In genomic region chr10:132422931-132423813, GRCh38 we compare ENCODE assay signal across 9 cellular contexts. TPM values are rescaled to one million over a fixed set of nuclear protein-coding genes. Genes with fewer than 3 reads are reported as not detected.
DNase-seq lines count a peak whose midpoint lies in the region; ATAC-seq and TF ChIP-seq lines count a peak whose summit lies in the region.
"Had no signal": no experiment of that assay in that cellular context is flagged by ENCODE, and none has a peak within 500 bp of the region (broad histone marks: within the 10 kb centered on the region; RNA-seq: fewer than 3 reads in every experiment).

No MANE protein-coding gene starts in this region.

- H3K9me3 Mint-ChIP-seq in H9, result no peaks in the 10 kb centered on the region

- no peak overlapping the region for H3K14ac ChIP-seq in H9 (ENCODE audit: insufficient read depth, low read length)

- ATAC-seq in HG03039 (IDR thresholded peaks at IDR 0.05; ENCODE audit: unreplicated experiment), result no peak
- ATAC-seq in HG02763 (IDR thresholded peaks at IDR 0.05; ENCODE audit: unreplicated experiment), result no peak
- ATAC-seq in HG03159 (IDR thresholded peaks at IDR 0.05; ENCODE audit: unreplicated experiment), result no peak

- peak overlapping the region in 1 of 3 experiments; percentile 45; a peak in 3 of 7 replicates for H3K27ac Mint-ChIP-seq in H9

- H3K56ac ChIP-seq in H9 (ENCODE audit: insufficient read length, low read depth, low read length), result no peak overlapping the region

- peak; percentile 78 for DNase-seq in GF-D8 (lab: John Stamatoyannopoulos, UW)
- DNase-seq in LHCN-M2 (ENCODE audit: low read depth), result peak; percentile 20
- peak; percentile 34 for DNase-seq in amniotic epithelial cell (ENCODE audit: low read depth)
- no peak for DNase-seq in H9
- DNase-seq: activated CD8-positive, alpha-beta memory T cell treated with anti-CD3 and anti-CD28 coated beads, Interleukin-2, amount 50 U/mL, for 48 hours had no signal

- no peak overlapping the region for H4K91ac ChIP-seq in H9 (ENCODE audit: insufficient read length, low read depth, low read length)

- H3K23ac ChIP-seq in H9 (ENCODE audit: insufficient read length, low read depth, low read length), result no peak overlapping the region

- H4K8ac ChIP-seq in H9 (replicated peaks; ENCODE audit: insufficient read length, low read depth, low read length), result no peak overlapping the region

- no peaks in the 10 kb centered on the region; the same call in none of the 2 replicates for H3K27me3 Mint-ChIP-seq in H9 (ENCODE audit: low read depth)

- no peak overlapping the region for H2BK12ac ChIP-seq in H9 (ENCODE audit: insufficient read length, low read depth, low read length)

- H3K4me3 Mint-ChIP-seq in H9, result no peak overlapping the region

- H2AK5ac ChIP-seq in H9 (ENCODE audit: insufficient read length, low read length), result no peak overlapping the region

- H3K4me1 Mint-ChIP-seq in H9, result peaks cover 14 to 32% of the 10 kb centered on the region in 2 experiments

- no CpG with 5 or more reads among the region's 25 CpGs for WGBS in H9 (ENCODE audit: extremely low coverage, insufficient read length, low lambda C conversion rate)

- no peaks in the 10 kb centered on the region for H3K23me2 ChIP-seq in H9 (ENCODE audit: insufficient read length, low read depth, low read length, poor library complexity, severe bottlenecking)

- no peak overlapping the region for H3K4ac ChIP-seq in H9 (ENCODE audit: low read depth, low read length)

- no peak overlapping the region for H2BK20ac ChIP-seq in H9 (ENCODE audit: low read depth, low read length, poor library complexity, severe bottlenecking)

- H3K36me3 Mint-ChIP-seq in H9 (ENCODE audit: insufficient read depth in 1 of 3, low read depth in 3 of 3), result no peaks in the 10 kb centered on the region

- H4K5ac ChIP-seq in H9 (ENCODE audit: insufficient read length, low read depth, low read length), result no peak overlapping the region

- H2BK5ac ChIP-seq in H9 (ENCODE audit: insufficient read length, low read length), result no peak overlapping the region

- H3K27me3 ChIP-seq in neutrophil (no peaks in the 10 kb centered on the region), H9 (ENCODE audit: insufficient read depth, low read length) (no peaks in the 10 kb centered on the region)

- H3K4me3 ChIP-seq in neutrophil (ENCODE audit: low read depth in 1 of 2, low read length in 1 of 2), result peak overlapping the region in 1 of 2 experiments; percentile 63

- H3K9ac ChIP-seq in H9 (ENCODE audit: extremely low read depth, insufficient read length, low read length), result no peak overlapping the region

- H3K27ac ChIP-seq in neutrophil (peak overlapping the region; percentile 91), H9 (ENCODE audit: insufficient read length, low read depth, low read length) (no peak overlapping the region)

- no peak overlapping the region for H3K4me2 ChIP-seq in H9 (ENCODE audit: insufficient read depth, insufficient read length, low read length)

- no peak for TF ChIP-seq CTCF in neutrophil (IDR thresholded peaks at IDR 0.05)
- no peak for TF ChIP-seq CTCF in H9 (conservative IDR thresholded peaks at IDR 0.05)

- H4K20me1 ChIP-seq in H9 (ENCODE audit: control insufficient read depth, insufficient read depth, insufficient read length), result no peaks in the 10 kb centered on the region

- H2BK120ac ChIP-seq in H9 (ENCODE audit: low read depth, low read length, poor library complexity, severe bottlenecking), result no peak overlapping the region

- no peaks in the 10 kb centered on the region for H3K9me3 ChIP-seq in neutrophil
- H3K9me3 ChIP-seq in H9 (ENCODE audit: control insufficient read depth, low read depth, low read length), result no peaks in the 10 kb centered on the region

- no peaks in the 10 kb centered on the region for H3K36me3 ChIP-seq in neutrophil

- H3K79me1 ChIP-seq in H9 (ENCODE audit: insufficient read depth, low read depth, low read length, poor library complexity, severe bottlenecking), result no peaks in the 10 kb centered on the region

- H2AFZ ChIP-seq in H9 (ENCODE audit: low read length), result no peak overlapping the region

- no peaks in the 10 kb centered on the region for H3K79me2 ChIP-seq in H9 (ENCODE audit: insufficient read depth, low read length)

- H3K18ac ChIP-seq in H9 (ENCODE audit: insufficient read length, low read depth, low read length), result no peak overlapping the region

- H3K4me1 ChIP-seq in neutrophil (ENCODE audit: control insufficient read depth in 1 of 2, insufficient read depth in 1 of 2, low read depth in 1 of 2, low read length in 1 of 2), result peaks cover 52 to 57% of the 10 kb centered on the region in 2 experiments
- H3K4me1 ChIP-seq in H9 (ENCODE audit: insufficient read depth, low read length), result peaks cover 2% of the 10 kb centered on the region; the same call in 1 of the 2 replicates

- no peak overlapping the region for H3T11ph ChIP-seq in H9 (ENCODE audit: low read length)

- H2BK15ac ChIP-seq in H9 (ENCODE audit: low read depth, low read length), result no peak overlapping the region

RNA-seq across cellular contexts. Expression of gene PWWP2B, which starts 26.2 kb away (rescaled TPM):
- total RNA-seq in LHCN-M2 (2014; rRNA removed), result 8.2 and 8.5 TPM in 2 replicates
- 4.2 TPM for polyA plus RNA-seq in LHCN-M2 (2012)
- 9.5 and 10.0 TPM in 2 replicates for total RNA-seq in H9 (2021)
